Comparison of ENCODE assay signal across 8 cellular contexts in genomic region chr17:81511800-81512559, GRCh38. TPM values are rescaled to one million over a fixed set of nuclear protein-coding genes. Genes with fewer than 3 reads are reported as not detected.
DNase-seq lines count a peak whose midpoint lies in the region; ATAC-seq and TF ChIP-seq lines count a peak whose summit lies in the region.

No MANE protein-coding gene starts in this region.

- intact Hi-C loops in aorta (cut with DNase I): loop anchor here (1.0 to 2.0 kb wide), 2 partner anchors 115 kb away; no protein-coding TSS in a partner anchor

- TF ChIP-seq CTCF in AG04449 (IDR thresholded peaks at IDR 0.05; ENCODE audit: insufficient read depth, low read length, missing control alignments) (no peak), WERI-Rb-1 (IDR thresholded peaks at IDR 0.05; ENCODE audit: low read depth, low read length) (no peak)

- peaks cover 61 to 62% of the 10 kb centered on the region in 2 donors for H3K4me1 Mint-ChIP-seq in effector memory CD8-positive, alpha-beta T cell (ENCODE audit: low read depth in 2 of 2)
- H3K4me1 Mint-ChIP-seq in naive thymus-derived CD8-positive, alpha-beta T cell: peaks cover 28 to 68% (median 57%) of the 10 kb centered on the region in 4 donors

- POLR2A ChIA-PET in AG04449 (lab: Yijun Ruan, JAX) (interaction anchor here (0.7 to 3.3 kb wide), 12 partner anchors 9 to 273 kb away, joined by 3 to 8 read pairs (median 4); partner anchors contain the start of genes ARL16, BAHCC1, FAAP100 and HGS), HEK293T (lab: Yijun Ruan, JAX) (interaction anchor here (1.1 to 7.5 kb wide), 10 partner anchors 10 to 241 kb away, joined by 3 to 66 read pairs (median 6); partner anchors contain the start of genes BAHCC1 and FAAP100)
- POLR2A ChIA-PET in naive thymus-derived CD8-positive, alpha-beta T cell (lab: Charles Lee): interaction anchor here (0.7 to 10.9 kb wide), 21 partner anchors 12 to 1058 kb away, joined by 3 to 176 read pairs (median 4); partner anchors contain the start of genes ARHGDIA, ARL16, CEP131 and FAAP100

- DNase-seq in AG04449 (ENCODE audit: low read depth, low spot score) (no peak), HEK293T (ENCODE audit: extremely low spot score) (no peak), WERI-Rb-1 (no peak), aorta (peak in 1 of 2 donors; percentile 82), HCEC 1CT (no peak)
- DNase-seq in effector memory CD8-positive, alpha-beta T cell: peak; percentile 26 to 36 (median 26)
- DNase-seq in naive thymus-derived CD8-positive, alpha-beta T cell: peak in 6 of 10 donors; percentile 20 to 49 (median 37)
- DNase-seq in activated CD4-positive, CD25-positive, alpha-beta regulatory T cell (lab: John Stamatoyannopoulos, UW): no peak

- H3K4me3 ChIP-seq in AG04449 (ENCODE audit: low read depth, low read length) (peak overlapping the region; percentile 96), WERI-Rb-1 (ENCODE audit: low read depth, low read length) (peak overlapping the region; percentile 60), aorta (ENCODE audit: low read length in 2 of 2) (peak overlapping the region; percentile 95 to 97)

- H3K27me3 ChIP-seq in WERI-Rb-1 (ENCODE audit: insufficient read depth, low read depth, severe bottlenecking) (no peaks in the 10 kb centered on the region), aorta (ENCODE audit: control insufficient read depth in 1 of 2, insufficient read depth in 2 of 2, low read length in 1 of 2) (peaks cover 0 to 2% of the 10 kb centered on the region in 2 donors)

- CTCF ChIA-PET in AG04449 (lab: Yijun Ruan, JAX) (no interaction called here), HEK293T (lab: Yijun Ruan, JAX) (no interaction called here)

- H3K27ac ChIP-seq in WERI-Rb-1 (peak overlapping the region; percentile 75), aorta (ENCODE audit: low read depth in 1 of 2, low read length in 2 of 2) (peak overlapping the region; percentile 58 to 78)

- H3K36me3 ChIP-seq in WERI-Rb-1 (peaks cover 45% of the 10 kb centered on the region), aorta (ENCODE audit: control insufficient read depth in 1 of 2, insufficient read depth in 2 of 2, low read length in 1 of 2) (peaks cover 0 to 19% of the 10 kb centered on the region in 2 donors)

- WGBS in aorta, 2 donors: 0% methylated on average over 59 to 62 of the region's 62 CpGs

- no peak for ATAC-seq in effector memory CD8-positive, alpha-beta T cell (replicated peaks)
- peak in 1 of 2 donors; percentile 3 for ATAC-seq in naive thymus-derived CD8-positive, alpha-beta T cell
- ATAC-seq in aorta (ENCODE audit: low FRiP score): no peak

- peaks cover 70% of the 10 kb centered on the region for H3K36me3 Mint-ChIP-seq in effector memory CD8-positive, alpha-beta T cell (ENCODE audit: insufficient read depth)
- peaks cover 26 to 48% (median 33%) of the 10 kb centered on the region in 3 donors for H3K36me3 Mint-ChIP-seq in naive thymus-derived CD8-positive, alpha-beta T cell

- H3K27ac Mint-ChIP-seq in effector memory CD8-positive, alpha-beta T cell: peak overlapping the region; percentile 94 to 99
- peak overlapping the region; percentile 92 to 99 (median 97) for H3K27ac Mint-ChIP-seq in naive thymus-derived CD8-positive, alpha-beta T cell

- no peaks in the 10 kb centered on the region for H3K27me3 Mint-ChIP-seq in effector memory CD8-positive, alpha-beta T cell
- no peaks in the 10 kb centered on the region for H3K27me3 Mint-ChIP-seq in naive thymus-derived CD8-positive, alpha-beta T cell

- H3K9me3 ChIP-seq in WERI-Rb-1 (ENCODE audit: severe bottlenecking) (peaks cover 2% of the 10 kb centered on the region), aorta (ENCODE audit: control insufficient read depth, low read length) (no peaks in the 10 kb centered on the region)

- H3K9me3 Mint-ChIP-seq in effector memory CD8-positive, alpha-beta T cell: no peaks in the 10 kb centered on the region
- H3K9me3 Mint-ChIP-seq in naive thymus-derived CD8-positive, alpha-beta T cell: peaks cover 0 to 2% (median 0%) of the 10 kb centered on the region in 9 donors

- peak overlapping the region; percentile 94 to 99 for H3K4me3 Mint-ChIP-seq in effector memory CD8-positive, alpha-beta T cell
- H3K4me3 Mint-ChIP-seq in naive thymus-derived CD8-positive, alpha-beta T cell: peak overlapping the region; percentile 95 to 100 (median 97)

- H3K4me1 ChIP-seq in aorta (ENCODE audit: control insufficient read depth in 1 of 2, insufficient read depth in 2 of 2, low read length in 2 of 2): no peaks in the 10 kb centered on the region

TF ChIP-seq in HEK293T, 16 proteins besides CTCF, POLR2A, EP300 and RAD21:
- 0 out of 2 replicates have a peak, but pooled peaks have one; percentile 26 for TF ChIP-seq LEF1 (IDR thresholded peaks at IDR 0.05; ENCODE audit: borderline replicate concordance)
- no peak for TF ChIP-seq FOXA1 (IDR thresholded peaks at IDR 0.05)

RNA-seq across cellular contexts. Expression of gene ACTG1, which starts 0.6 kb away (rescaled TPM):
- total RNA-seq in naive thymus-derived CD8-positive, alpha-beta T cell: 1,000 to 10,000 TPM; 1,189 to 1,230 TPM
- 1,000 to 10,000 TPM; 1,334 to 1,669 (median 1,595) TPM for polyA plus RNA-seq in naive thymus-derived CD8-positive, alpha-beta T cell
- 1,000 to 10,000 TPM; 2,309 to 2,547 TPM for total RNA-seq in aorta
- polyA plus RNA-seq in aorta: 1,000 to 10,000 TPM; 1,438 to 2,310 TPM

RNA-seq across cellular contexts. Expression of gene FSCN2, which starts 16.2 kb away (rescaled TPM):
- total RNA-seq in naive thymus-derived CD8-positive, alpha-beta T cell: 1 to 10 TPM in 1 of 2 experiments, under 1 TPM in 1; 0.96 to 2.0 TPM
- polyA plus RNA-seq in naive thymus-derived CD8-positive, alpha-beta T cell: not detected
- 1 to 10 TPM; 3.0 to 3.1 TPM for total RNA-seq in aorta
- 1 to 10 TPM; 1.0 to 1.3 TPM for polyA plus RNA-seq in aorta

RNA-seq across cellular contexts. Expression of gene FAAP100, which starts 40.2 kb away (rescaled TPM):
- total RNA-seq in naive thymus-derived CD8-positive, alpha-beta T cell: 10 to 100 TPM; 52.5 to 55.9 TPM
- 10 to 100 TPM in 2 of 3 donors, 1 to 10 TPM in 1; 9.1 to 17.4 (median 11.7) TPM for polyA plus RNA-seq in naive thymus-derived CD8-positive, alpha-beta T cell
- total RNA-seq in aorta: 10 to 100 TPM; 20.9 to 32.2 TPM
- polyA plus RNA-seq in aorta: 10 to 100 TPM in 1 of 2 donors, 1 to 10 TPM in 1; 8.8 to 48.4 TPM

Comparison
In these comparisons a context has a peak if more than half of its experiments do, and no peak if none do; other contexts are left out.
1. DNase-seq: peak in effector memory CD8-positive, alpha-beta T cell (3 of 3) and naive thymus-derived CD8-positive, alpha-beta T cell (6 of 10); none in AG04449 (single experiment), HEK293T (single experiment), WERI-Rb-1 (single experiment), activated CD4-positive, CD25-positive, alpha-beta regulatory T cell (0 of 4) and HCEC 1CT (single experiment).
2. Peak in every context shown above with its lines, with median percentiles within 50 percentile points of each other: H3K4me3 ChIP-seq.